8 cellular contexts compared by ENCODE assay signal in the genomic region with DNA sequence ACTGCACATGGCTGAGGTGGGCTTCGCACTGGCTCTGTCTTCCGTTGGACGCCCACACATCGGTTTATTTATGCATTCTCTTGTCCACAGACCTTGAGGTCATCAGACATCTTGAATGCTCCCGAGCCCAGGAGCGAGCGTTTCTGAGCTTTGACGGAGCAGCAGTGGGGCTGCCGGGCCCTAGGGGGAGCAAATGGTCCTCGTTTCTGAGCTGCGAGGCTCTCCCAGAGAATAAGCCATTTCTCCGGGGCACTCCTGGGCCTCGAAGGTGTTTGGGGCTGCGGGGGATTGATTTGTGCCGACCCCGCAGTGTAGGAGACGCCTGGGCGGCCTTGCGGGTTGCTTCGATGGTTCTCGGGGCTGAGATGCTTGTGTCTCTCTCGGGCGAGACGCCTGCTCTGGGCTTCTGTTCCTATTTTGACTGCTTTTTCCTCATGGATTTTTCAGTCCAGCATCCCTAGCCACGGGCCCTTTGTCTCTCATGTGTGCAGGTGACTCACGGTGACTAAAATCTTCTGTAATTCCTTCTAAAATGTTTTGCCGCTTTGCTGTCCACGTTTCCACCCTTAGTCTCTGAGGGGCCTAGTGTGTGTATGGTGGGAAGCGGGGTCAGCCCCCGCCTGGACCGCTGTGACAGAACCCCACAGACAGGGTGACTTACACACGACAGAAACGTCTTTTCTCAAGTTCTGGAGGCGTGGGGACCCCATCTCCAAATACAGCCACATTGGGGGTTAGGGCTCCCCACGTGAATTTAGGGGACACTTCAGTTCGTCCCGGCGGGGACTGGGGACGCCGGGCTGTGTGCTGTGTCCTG.
A peak's percentile ranks its signal among the peaks of the same experiment; 100 is the strongest.
DNase-seq lines count a peak whose midpoint lies in the region; ATAC-seq lines count a peak whose summit lies in the region.

No MANE protein-coding gene starts in this region.

- no peaks in the 10 kb centered on the region for H3K9me3 Mint-ChIP-seq in activated naive CD8-positive, alpha-beta T cell treated with anti-CD3 and anti-CD28 coated beads, Interleukin-2, amount 50 U/mL, for 24 hours

- H3K4me3 Mint-ChIP-seq in activated naive CD8-positive, alpha-beta T cell treated with anti-CD3 and anti-CD28 coated beads, Interleukin-2, amount 50 U/mL, for 24 hours, result peak overlapping the region; percentile 74

- no peaks in the 10 kb centered on the region for H3K27me3 Mint-ChIP-seq in activated naive CD8-positive, alpha-beta T cell treated with anti-CD3 and anti-CD28 coated beads, Interleukin-2, amount 50 U/mL, for 24 hours

- peak; percentile 80 for DNase-seq in Daoy (ENCODE audit: low read depth)
- DNase-seq in LHCN-M2 (ENCODE audit: low read depth), result peak; percentile 55
- DNase-seq in activated naive CD8-positive, alpha-beta T cell treated with anti-CD3 and anti-CD28 coated beads, Interleukin-2, amount 50 U/mL, for 24 hours, result peak; percentile 41
- DNase-seq in left ventricle myocardium superior, result peak; percentile 64
- DNase-seq in retina, result peak; percentile 78
- no peak for DNase-seq in activated effector memory CD4-positive, alpha-beta T cell treated with Interleukin-2 at 50 U/mL for 16 hours

- no peak for ATAC-seq in activated naive CD8-positive, alpha-beta T cell treated with anti-CD3 and anti-CD28 coated beads, Interleukin-2, amount 50 U/mL, for 24 hours
- ATAC-seq in left ventricle myocardium superior (peak; percentile 26), HG02885 (IDR thresholded peaks at IDR 0.05; ENCODE audit: poor library complexity, unreplicated experiment) (no peak), GM19023 (IDR thresholded peaks at IDR 0.05; ENCODE audit: unreplicated experiment) (no peak)

- peaks cover 18% of the 10 kb centered on the region for H3K4me1 Mint-ChIP-seq in activated naive CD8-positive, alpha-beta T cell treated with anti-CD3 and anti-CD28 coated beads, Interleukin-2, amount 50 U/mL, for 24 hours

- no peaks in the 10 kb centered on the region for H3K36me3 Mint-ChIP-seq in activated naive CD8-positive, alpha-beta T cell treated with anti-CD3 and anti-CD28 coated beads, Interleukin-2, amount 50 U/mL, for 24 hours (ENCODE audit: low read depth)

- intact Hi-C loops in left ventricle myocardium superior (cut with micrococcal nuclease), result no loop called here

- peak overlapping the region; percentile 73 for H3K27ac Mint-ChIP-seq in activated naive CD8-positive, alpha-beta T cell treated with anti-CD3 and anti-CD28 coated beads, Interleukin-2, amount 50 U/mL, for 24 hours
